Comparison of ENCODE assay signal across 3 cellular contexts in genomic region chr5:35101016-35101415, GRCh38.
"Had no signal": no experiment of that assay in that cellular context is flagged by ENCODE, and none has a peak within 500 bp of the region (broad histone marks: within the 10 kb centered on the region; RNA-seq: fewer than 3 reads in every experiment).

No MANE protein-coding gene starts in this region.

- H3K4me3 ChIP-seq: GM12878 had no signal

- DNase-seq: GDM1, GF-D8 had no signal
